Comparison of ENCODE assay signal across 1 cellular context in the genomic region with DNA sequence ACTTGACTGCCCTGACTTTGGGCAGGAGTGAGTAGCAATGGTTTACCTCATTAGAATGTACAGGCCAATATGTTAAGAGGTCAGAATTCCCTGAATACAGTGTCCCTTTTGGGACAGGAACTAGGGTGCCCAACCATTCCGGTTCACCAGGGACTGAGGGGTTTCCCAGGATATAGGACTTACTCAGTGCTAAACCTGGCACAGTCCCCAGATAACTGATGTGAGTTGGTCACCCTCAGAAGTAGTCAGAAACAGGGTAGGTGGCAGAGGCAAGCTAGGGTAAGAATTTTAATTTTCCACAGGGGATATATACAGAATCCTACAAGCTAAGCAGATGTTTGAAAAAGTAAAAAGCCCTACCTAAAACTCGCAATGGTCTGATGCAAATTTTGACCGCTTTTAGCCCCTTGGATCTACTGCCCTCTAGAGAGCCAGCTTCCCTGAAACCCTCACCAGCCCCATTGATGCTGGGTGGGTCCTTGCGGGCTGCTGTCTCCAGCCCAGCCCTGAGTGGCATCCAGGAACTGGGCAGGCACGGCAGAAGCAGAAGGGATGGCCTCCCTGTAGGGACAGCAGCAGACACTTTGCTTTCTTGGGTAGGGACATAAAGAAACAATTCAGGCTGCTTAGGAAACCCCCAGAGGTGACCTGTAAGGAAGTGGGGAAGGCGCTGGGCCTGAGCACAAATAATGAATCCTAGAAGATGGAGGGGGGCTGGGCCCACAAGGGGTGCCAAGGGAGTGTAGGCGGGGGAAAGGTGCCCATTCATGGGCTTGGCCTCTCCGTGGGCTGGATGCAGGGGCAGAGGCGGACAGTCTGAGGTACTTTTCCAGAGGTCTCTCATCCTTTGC.
TF ChIP-seq lines count a peak whose summit lies in the region.

No MANE protein-coding gene starts in this region.

TF ChIP-seq in GM23338, 12 proteins besides CTCF, POLR2A, EP300 and RAD21 (continued from another document):
- TF ChIP-seq, protein P1, sequence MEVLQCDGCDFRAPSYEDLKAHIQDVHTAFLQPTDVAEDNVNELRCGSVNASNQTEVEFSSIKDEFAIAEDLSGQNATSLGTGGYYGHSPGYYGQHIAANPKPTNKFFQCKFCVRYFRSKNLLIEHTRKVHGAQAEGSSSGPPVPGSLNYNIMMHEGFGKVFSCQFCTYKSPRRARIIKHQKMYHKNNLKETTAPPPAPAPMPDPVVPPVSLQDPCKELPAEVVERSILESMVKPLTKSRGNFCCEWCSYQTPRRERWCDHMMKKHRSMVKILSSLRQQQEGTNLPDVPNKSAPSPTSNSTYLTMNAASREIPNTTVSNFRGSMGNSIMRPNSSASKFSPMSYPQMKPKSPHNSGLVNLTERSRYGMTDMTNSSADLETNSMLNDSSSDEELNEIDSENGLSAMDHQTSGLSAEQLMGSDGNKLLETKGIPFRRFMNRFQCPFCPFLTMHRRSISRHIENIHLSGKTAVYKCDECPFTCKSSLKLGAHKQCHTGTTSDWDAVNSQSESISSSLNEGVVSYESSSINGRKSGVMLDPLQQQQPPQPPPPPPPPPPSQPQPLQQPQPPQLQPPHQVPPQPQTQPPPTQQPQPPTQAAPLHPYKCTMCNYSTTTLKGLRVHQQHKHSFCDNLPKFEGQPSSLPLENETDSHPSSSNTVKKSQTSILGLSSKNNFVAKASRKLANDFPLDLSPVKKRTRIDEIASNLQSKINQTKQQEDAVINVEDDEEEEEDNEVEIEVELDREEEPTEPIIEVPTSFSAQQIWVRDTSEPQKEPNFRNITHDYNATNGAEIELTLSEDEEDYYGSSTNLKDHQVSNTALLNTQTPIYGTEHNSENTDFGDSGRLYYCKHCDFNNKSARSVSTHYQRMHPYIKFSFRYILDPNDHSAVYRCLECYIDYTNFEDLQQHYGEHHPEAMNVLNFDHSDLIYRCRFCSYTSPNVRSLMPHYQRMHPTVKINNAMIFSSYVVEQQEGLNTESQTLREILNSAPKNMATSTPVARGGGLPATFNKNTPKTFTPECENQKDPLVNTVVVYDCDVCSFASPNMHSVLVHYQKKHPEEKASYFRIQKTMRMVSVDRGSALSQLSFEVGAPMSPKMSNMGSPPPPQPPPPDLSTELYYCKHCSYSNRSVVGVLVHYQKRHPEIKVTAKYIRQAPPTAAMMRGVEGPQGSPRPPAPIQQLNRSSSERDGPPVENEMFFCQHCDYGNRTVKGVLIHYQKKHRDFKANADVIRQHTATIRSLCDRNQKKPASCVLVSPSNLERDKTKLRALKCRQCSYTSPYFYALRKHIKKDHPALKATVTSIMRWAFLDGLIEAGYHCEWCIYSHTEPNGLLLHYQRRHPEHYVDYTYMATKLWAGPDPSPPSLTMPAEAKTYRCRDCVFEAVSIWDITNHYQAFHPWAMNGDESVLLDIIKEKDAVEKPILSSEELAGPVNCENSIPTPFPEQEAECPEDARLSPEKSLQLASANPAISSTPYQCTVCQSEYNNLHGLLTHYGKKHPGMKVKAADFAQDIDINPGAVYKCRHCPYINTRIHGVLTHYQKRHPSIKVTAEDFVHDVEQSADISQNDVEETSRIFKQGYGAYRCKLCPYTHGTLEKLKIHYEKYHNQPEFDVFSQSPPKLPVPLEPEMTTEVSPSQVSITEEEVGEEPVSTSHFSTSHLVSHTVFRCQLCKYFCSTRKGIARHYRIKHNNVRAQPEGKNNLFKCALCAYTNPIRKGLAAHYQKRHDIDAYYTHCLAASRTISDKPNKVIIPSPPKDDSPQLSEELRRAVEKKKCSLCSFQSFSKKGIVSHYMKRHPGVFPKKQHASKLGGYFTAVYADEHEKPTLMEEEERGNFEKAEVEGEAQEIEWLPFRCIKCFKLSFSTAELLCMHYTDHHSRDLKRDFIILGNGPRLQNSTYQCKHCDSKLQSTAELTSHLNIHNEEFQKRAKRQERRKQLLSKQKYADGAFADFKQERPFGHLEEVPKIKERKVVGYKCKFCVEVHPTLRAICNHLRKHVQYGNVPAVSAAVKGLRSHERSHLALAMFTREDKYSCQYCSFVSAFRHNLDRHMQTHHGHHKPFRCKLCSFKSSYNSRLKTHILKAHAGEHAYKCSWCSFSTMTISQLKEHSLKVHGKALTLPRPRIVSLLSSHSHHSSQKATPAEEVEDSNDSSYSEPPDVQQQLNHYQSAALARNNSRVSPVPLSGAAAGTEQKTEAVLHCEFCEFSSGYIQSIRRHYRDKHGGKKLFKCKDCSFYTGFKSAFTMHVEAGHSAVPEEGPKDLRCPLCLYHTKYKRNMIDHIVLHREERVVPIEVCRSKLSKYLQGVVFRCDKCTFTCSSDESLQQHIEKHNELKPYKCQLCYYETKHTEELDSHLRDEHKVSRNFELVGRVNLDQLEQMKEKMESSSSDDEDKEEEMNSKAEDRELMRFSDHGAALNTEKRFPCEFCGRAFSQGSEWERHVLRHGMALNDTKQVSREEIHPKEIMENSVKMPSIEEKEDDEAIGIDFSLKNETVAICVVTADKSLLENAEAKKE (CRISPR knock-in tag; IDR thresholded peaks at IDR 0.05): no peak
- TF ChIP-seq EZH2 (IDR thresholded peaks at IDR 0.05; ENCODE audit: low read depth, unreplicated experiment) (no peak), JUNB (IDR thresholded peaks at IDR 0.05; ENCODE audit: unreplicated experiment) (no peak), ZNF331 (CRISPR knock-in tag; IDR thresholded peaks at IDR 0.05; ENCODE audit: low read depth) (no peak), CREB1 (CRISPR knock-in tag; IDR thresholded peaks at IDR 0.05; ENCODE audit: low read depth) (no peak), NANOG (IDR thresholded peaks at IDR 0.05; ENCODE audit: borderline replicate concordance) (no peak), STAT1 (IDR thresholded peaks at IDR 0.05; ENCODE audit: unreplicated experiment) (no peak), ZNF114 (CRISPR knock-in tag; IDR thresholded peaks at IDR 0.05) (no peak), POLR2AphosphoS5 (IDR thresholded peaks at IDR 0.05; ENCODE audit: low read depth) (no peak), EZH2phosphoT487 (IDR thresholded peaks at IDR 0.05; ENCODE audit: unreplicated experiment) (no peak)
- TF ChIP-seq, protein P2, sequence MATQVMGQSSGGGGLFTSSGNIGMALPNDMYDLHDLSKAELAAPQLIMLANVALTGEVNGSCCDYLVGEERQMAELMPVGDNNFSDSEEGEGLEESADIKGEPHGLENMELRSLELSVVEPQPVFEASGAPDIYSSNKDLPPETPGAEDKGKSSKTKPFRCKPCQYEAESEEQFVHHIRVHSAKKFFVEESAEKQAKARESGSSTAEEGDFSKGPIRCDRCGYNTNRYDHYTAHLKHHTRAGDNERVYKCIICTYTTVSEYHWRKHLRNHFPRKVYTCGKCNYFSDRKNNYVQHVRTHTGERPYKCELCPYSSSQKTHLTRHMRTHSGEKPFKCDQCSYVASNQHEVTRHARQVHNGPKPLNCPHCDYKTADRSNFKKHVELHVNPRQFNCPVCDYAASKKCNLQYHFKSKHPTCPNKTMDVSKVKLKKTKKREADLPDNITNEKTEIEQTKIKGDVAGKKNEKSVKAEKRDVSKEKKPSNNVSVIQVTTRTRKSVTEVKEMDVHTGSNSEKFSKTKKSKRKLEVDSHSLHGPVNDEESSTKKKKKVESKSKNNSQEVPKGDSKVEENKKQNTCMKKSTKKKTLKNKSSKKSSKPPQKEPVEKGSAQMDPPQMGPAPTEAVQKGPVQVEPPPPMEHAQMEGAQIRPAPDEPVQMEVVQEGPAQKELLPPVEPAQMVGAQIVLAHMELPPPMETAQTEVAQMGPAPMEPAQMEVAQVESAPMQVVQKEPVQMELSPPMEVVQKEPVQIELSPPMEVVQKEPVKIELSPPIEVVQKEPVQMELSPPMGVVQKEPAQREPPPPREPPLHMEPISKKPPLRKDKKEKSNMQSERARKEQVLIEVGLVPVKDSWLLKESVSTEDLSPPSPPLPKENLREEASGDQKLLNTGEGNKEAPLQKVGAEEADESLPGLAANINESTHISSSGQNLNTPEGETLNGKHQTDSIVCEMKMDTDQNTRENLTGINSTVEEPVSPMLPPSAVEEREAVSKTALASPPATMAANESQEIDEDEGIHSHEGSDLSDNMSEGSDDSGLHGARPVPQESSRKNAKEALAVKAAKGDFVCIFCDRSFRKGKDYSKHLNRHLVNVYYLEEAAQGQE (IDR thresholded peaks at IDR 0.05; ENCODE audit: unreplicated experiment): no peak
